ENCODE assay signal across 9 cellular contexts in the genomic region with DNA sequence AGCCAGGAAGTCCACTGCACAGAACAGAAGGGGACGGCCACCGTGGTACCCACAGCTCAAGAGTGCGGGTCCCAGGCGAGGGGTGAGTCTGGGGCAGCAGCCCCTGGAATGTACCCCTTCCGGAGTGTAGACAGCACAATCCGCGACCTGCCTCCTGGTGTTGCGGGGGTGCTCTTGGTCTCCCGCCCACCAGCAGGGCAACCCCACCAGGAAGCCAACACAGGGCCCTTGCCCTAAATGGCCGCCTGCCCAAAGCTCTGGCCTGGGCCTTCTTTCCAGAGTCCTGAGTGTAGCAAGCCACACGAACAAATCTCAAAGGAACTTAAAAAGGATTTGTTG. TPM values are rescaled to one million over a fixed set of nuclear protein-coding genes. Genes with fewer than 3 reads are reported as not detected.
A peak's percentile ranks its signal among the peaks of the same experiment; 100 is the strongest.
DNase-seq lines count a peak whose midpoint lies in the region; ATAC-seq and TF ChIP-seq lines count a peak whose summit lies in the region.
"Had no signal": no experiment of that assay in that cellular context is flagged by ENCODE, and none has a peak within 500 bp of the region (broad histone marks: within the 10 kb centered on the region; RNA-seq: fewer than 3 reads in every experiment).

No MANE protein-coding gene starts in this region.

- intact Hi-C loops in CD4-positive, alpha-beta T cell (cut with DNase I, micrococcal nuclease): loop anchor here in 1 of 2 experiments (5.0 to 10.0 kb wide), 3 partner anchors 66 to 469 kb away; a partner anchor contains a TSS
- intact Hi-C loops in dendritic cell treated with granulocyte-macrophage colony-stimulating factor and Interleukin-4, amounts not matched to agents 40 ng/mL and 50 ng/mL, for 4 days (cut with micrococcal nuclease): no loop called here

- H2AFZ ChIP-seq in neuronal stem cell (ENCODE audit: low read length): peak overlapping the region; percentile 90

- no peaks in the 10 kb centered on the region for H3K36me3 Mint-ChIP-seq in CD4-positive, alpha-beta T cell (ENCODE audit: low read depth)
- no peaks in the 10 kb centered on the region for H3K36me3 Mint-ChIP-seq in IgD-negative memory B cell
- peaks cover 14% of the 10 kb centered on the region for H3K36me3 Mint-ChIP-seq in dendritic cell treated with granulocyte-macrophage colony-stimulating factor and Interleukin-4, amounts not matched to agents 40 ng/mL and 50 ng/mL, for 4 days (ENCODE audit: low read depth)

- peaks cover 10 to 12% of the 10 kb centered on the region in 2 donors for H3K4me1 ChIP-seq in neuronal stem cell (ENCODE audit: control insufficient read depth in 2 of 2, insufficient read depth in 1 of 2, low read depth in 1 of 2, low read length in 2 of 2)

- H3K4ac ChIP-seq in neuronal stem cell (ENCODE audit: low read length): no peak overlapping the region

- no peak overlapping the region for H4K91ac ChIP-seq in neuronal stem cell (ENCODE audit: low read depth, low read length, poor library complexity)

- H4K8ac ChIP-seq in neuronal stem cell (ENCODE audit: low read depth, low read length): no peak overlapping the region

- H3K4me2 ChIP-seq in neuronal stem cell (ENCODE audit: insufficient read depth, low read length, poor library complexity, severe bottlenecking): no peak overlapping the region

- peak overlapping the region; percentile 57 for H3K18ac ChIP-seq in neuronal stem cell (ENCODE audit: low read length)

- H2BK5ac ChIP-seq in neuronal stem cell (ENCODE audit: low read length): no peak overlapping the region

- no peaks in the 10 kb centered on the region for H3K27me3 Mint-ChIP-seq in CD4-positive, alpha-beta T cell
- no peaks in the 10 kb centered on the region for H3K27me3 Mint-ChIP-seq in IgD-negative memory B cell
- peaks cover 4% of the 10 kb centered on the region for H3K27me3 Mint-ChIP-seq in dendritic cell treated with granulocyte-macrophage colony-stimulating factor and Interleukin-4, amounts not matched to agents 40 ng/mL and 50 ng/mL, for 4 days

- no peak for ATAC-seq in CD4-positive, alpha-beta T cell (ENCODE audit: poor library complexity)
- ATAC-seq in HG02642 (IDR thresholded peaks at IDR 0.05; ENCODE audit: poor library complexity, unreplicated experiment): no peak

- peak overlapping the region; percentile 24 for H3K9ac ChIP-seq in neuronal stem cell (ENCODE audit: low read depth, low read length, poor library complexity)

- no peak for DNase-seq in CD4-positive, alpha-beta T cell
- DNase-seq in neuronal stem cell (ENCODE audit: low spot score) (no peak), foreskin melanocyte (no peak), NCI-H1694 treated with DMSO at 0.1 percent for 48 hours (lab: John Stamatoyannopoulos, UW) (no peak), COLO668 (lab: John Stamatoyannopoulos, UW; ENCODE audit: unreplicated experiment) (no peak)
- DNase-seq: NK-92 treated with Interleukin-12 subunit alpha and Interleukin-12 subunit beta, amount 100 ng/mL, for 24 hours had no signal

- no peak overlapping the region for H3K23ac ChIP-seq in neuronal stem cell (ENCODE audit: low read depth, low read length, poor library complexity)

- H3K4me3 Mint-ChIP-seq in CD4-positive, alpha-beta T cell: peak overlapping the region; percentile 78
- H3K4me3 Mint-ChIP-seq in IgD-negative memory B cell: peak overlapping the region; percentile 48 to 77 (median 60)
- H3K4me3 Mint-ChIP-seq in dendritic cell treated with granulocyte-macrophage colony-stimulating factor and Interleukin-4, amounts not matched to agents 40 ng/mL and 50 ng/mL, for 4 days: peak overlapping the region; percentile 66

- no peak overlapping the region for H3K27ac ChIP-seq in CD4-positive, alpha-beta T cell (ENCODE audit: low read depth, low read length)
- no peak overlapping the region for H3K27ac ChIP-seq in neuronal stem cell (replicated peaks; ENCODE audit: low read length)

- H3K27ac Mint-ChIP-seq in CD4-positive, alpha-beta T cell: peak overlapping the region; percentile 33
- no peak overlapping the region for H3K27ac Mint-ChIP-seq in IgD-negative memory B cell
- peak overlapping the region; percentile 82 for H3K27ac Mint-ChIP-seq in dendritic cell treated with granulocyte-macrophage colony-stimulating factor and Interleukin-4, amounts not matched to agents 40 ng/mL and 50 ng/mL, for 4 days

- H3K4me1 Mint-ChIP-seq in CD4-positive, alpha-beta T cell (ENCODE audit: low read depth): peaks cover 30% of the 10 kb centered on the region
- H3K4me1 Mint-ChIP-seq in IgD-negative memory B cell: peaks cover 4 to 15% (median 9%) of the 10 kb centered on the region in 3 donors
- H3K4me1 Mint-ChIP-seq in dendritic cell treated with granulocyte-macrophage colony-stimulating factor and Interleukin-4, amounts not matched to agents 40 ng/mL and 50 ng/mL, for 4 days (ENCODE audit: low read depth): peaks cover 78% of the 10 kb centered on the region

- peaks cover 15% of the 10 kb centered on the region for H3K79me1 ChIP-seq in neuronal stem cell (ENCODE audit: low read depth, low read length)

- H3K36me3 ChIP-seq in neuronal stem cell (replicated peaks in 1 of 2; ENCODE audit: control insufficient read depth in 2 of 2, insufficient read depth in 2 of 2, low read length in 2 of 2): peaks cover 0 to 2% of the 10 kb centered on the region in 2 donors

- no peaks in the 10 kb centered on the region for H3K27me3 ChIP-seq in CD4-positive, alpha-beta T cell (ENCODE audit: control insufficient read depth, insufficient read depth, low read length)
- peaks cover 0 to 11% (median 0%) of the 10 kb centered on the region in 3 experiments for H3K27me3 ChIP-seq in neuronal stem cell (ENCODE audit: control insufficient read depth in 3 of 3, insufficient read depth in 3 of 3, low read depth in 1 of 3, low read length in 3 of 3)

- no peaks in the 10 kb centered on the region for H3K9me3 Mint-ChIP-seq in CD4-positive, alpha-beta T cell
- no peaks in the 10 kb centered on the region for H3K9me3 Mint-ChIP-seq in IgD-negative memory B cell
- no peaks in the 10 kb centered on the region for H3K9me3 Mint-ChIP-seq in dendritic cell treated with granulocyte-macrophage colony-stimulating factor and Interleukin-4, amounts not matched to agents 40 ng/mL and 50 ng/mL, for 4 days

- no peak overlapping the region for H2BK120ac ChIP-seq in neuronal stem cell (ENCODE audit: low read depth, low read length)

- peak overlapping the region; percentile 47 for H2BK12ac ChIP-seq in neuronal stem cell (ENCODE audit: low read length)

- peak overlapping the region; percentile 94 for H2BK15ac ChIP-seq in neuronal stem cell (ENCODE audit: low read length)

- H3K14ac ChIP-seq in neuronal stem cell (ENCODE audit: low read length): peak overlapping the region; percentile 89

- peak overlapping the region; percentile 99 for H2AK5ac ChIP-seq in neuronal stem cell (ENCODE audit: low read depth, low read length)

- CTCF ChIA-PET in CD4-positive, alpha-beta T cell (lab: Charles Lee): no interaction called here

- H3K9me3 ChIP-seq in CD4-positive, alpha-beta T cell (ENCODE audit: control insufficient read depth, low read length): no peaks in the 10 kb centered on the region
- no peaks in the 10 kb centered on the region for H3K9me3 ChIP-seq in neuronal stem cell (replicated peaks in 1 of 2; ENCODE audit: control insufficient read depth in 2 of 2, insufficient read depth in 1 of 2, low read depth in 1 of 2, low read length in 2 of 2)

- H3K4me3 ChIP-seq in neuronal stem cell (ENCODE audit: low read length in 2 of 2): no peak overlapping the region

- POLR2A ChIA-PET in CD4-positive, alpha-beta T cell (lab: Charles Lee): no interaction called here

- TF ChIP-seq CTCF in CD4-positive, alpha-beta T cell (IDR thresholded peaks at IDR 0.05): no peak

- no CpG with 5 or more reads among the region's 11 CpGs for WGBS in neuronal stem cell (ENCODE audit: extremely low coverage in 2 of 2, insufficient read length in 2 of 2, insufficient replicate concordance in 1 of 2), 2 donors

RNA-seq across cellular contexts. Expression of a gene that starts 1.1 kb away (rescaled TPM):
- total RNA-seq in CD4-positive, alpha-beta T cell: 10 to 100 TPM; 11.5 to 12.0 TPM
- 15.2 TPM for polyA plus RNA-seq in IgD-negative memory B cell
- 16.6 TPM for polyA plus RNA-seq in neuronal stem cell (2013, experiment 1 of 2)
- 16.2 TPM for polyA plus RNA-seq in neuronal stem cell (2013, experiment 2 of 2)

Comparison
In these comparisons a context has a peak if more than half of its experiments do, and no peak if none do; other contexts are left out.
1. H3K27ac Mint-ChIP-seq: peak in CD4-positive, alpha-beta T cell (single experiment) and dendritic cell treated with granulocyte-macrophage colony-stimulating factor and Interleukin-4, amounts not matched to agents 40 ng/mL and 50 ng/mL, for 4 days (single experiment); none in IgD-negative memory B cell (0 of 3).
2. Peak in every context shown above with its lines, with median percentiles within 50 percentile points of each other: H3K4me3 Mint-ChIP-seq.